Comparison of ENCODE assay signal across 1 cellular context in the genomic region with DNA sequence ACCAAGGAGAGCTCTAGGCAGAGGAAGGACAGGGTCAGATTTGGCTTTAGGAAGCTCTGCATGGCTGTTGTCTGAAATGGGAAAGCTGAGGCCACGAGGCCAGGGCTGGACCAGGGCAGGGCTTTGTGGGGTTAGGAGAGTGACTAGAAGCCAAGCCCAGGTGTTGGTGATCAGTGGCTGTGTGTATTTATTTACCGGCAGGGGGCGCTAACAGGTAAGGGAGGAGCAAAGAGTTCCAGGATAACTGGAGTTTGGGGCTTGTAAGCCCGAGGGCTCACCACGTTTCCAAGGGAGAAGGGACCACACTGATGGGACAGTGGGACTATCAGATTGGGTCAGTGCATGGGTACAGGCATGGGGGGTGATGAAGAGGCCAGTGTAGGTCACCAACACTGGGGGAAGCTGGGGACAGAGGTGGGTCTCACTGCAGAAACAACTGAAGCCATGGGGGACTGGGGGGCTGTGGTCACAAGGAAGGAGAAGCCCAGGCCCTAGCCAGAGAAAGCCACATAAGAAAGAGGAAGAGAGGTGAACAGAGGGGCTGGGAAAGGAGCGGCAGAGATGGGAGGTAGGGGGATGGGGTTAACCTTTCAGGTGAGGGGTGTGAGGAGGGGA.
TF ChIP-seq lines count a peak whose summit lies in the region.

No MANE protein-coding gene starts in this region.

TF ChIP-seq in HEK293, 187 proteins besides CTCF, POLR2A, EP300 and RAD21 (continued from another document):
- TF ChIP-seq, protein P1, sequence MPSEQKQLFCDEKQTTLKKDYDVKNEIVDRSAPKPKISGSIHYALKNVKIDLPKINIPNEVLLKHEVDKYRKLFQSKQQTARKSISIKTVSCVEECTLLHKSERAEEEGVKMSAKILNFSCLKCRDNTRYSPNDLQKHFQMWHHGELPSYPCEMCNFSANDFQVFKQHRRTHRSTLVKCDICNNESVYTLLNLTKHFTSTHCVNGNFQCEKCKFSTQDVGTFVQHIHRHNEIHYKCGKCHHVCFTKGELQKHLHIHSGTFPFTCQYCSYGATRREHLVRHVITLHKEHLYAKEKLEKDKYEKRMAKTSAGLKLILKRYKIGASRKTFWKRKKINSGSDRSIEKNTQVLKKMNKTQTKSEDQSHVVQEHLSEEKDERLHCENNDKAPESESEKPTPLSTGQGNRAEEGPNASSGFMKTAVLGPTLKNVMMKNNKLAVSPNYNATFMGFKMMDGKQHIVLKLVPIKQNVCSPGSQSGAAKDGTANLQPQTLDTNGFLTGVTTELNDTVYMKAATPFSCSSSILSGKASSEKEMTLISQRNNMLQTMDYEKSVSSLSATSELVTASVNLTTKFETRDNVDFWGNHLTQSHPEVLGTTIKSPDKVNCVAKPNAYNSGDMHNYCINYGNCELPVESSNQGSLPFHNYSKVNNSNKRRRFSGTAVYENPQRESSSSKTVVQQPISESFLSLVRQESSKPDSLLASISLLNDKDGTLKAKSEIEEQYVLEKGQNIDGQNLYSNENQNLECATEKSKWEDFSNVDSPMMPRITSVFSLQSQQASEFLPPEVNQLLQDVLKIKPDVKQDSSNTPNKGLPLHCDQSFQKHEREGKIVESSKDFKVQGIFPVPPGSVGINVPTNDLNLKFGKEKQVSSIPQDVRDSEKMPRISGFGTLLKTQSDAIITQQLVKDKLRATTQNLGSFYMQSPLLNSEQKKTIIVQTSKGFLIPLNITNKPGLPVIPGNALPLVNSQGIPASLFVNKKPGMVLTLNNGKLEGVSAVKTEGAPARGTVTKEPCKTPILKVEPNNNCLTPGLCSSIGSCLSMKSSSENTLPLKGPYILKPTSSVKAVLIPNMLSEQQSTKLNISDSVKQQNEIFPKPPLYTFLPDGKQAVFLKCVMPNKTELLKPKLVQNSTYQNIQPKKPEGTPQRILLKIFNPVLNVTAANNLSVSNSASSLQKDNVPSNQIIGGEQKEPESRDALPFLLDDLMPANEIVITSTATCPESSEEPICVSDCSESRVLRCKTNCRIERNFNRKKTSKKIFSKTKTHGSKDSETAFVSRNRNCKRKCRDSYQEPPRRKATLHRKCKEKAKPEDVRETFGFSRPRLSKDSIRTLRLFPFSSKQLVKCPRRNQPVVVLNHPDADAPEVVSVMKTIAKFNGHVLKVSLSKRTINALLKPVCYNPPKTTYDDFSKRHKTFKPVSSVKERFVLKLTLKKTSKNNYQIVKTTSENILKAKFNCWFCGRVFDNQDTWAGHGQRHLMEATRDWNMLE (tag by site-specific recombination; conservative IDR thresholded peaks at IDR 0.05; ENCODE audit: low read depth): no peak
- TF ChIP-seq KLF1 (tag by site-specific recombination; IDR thresholded peaks at IDR 0.05): no peak
- peak; percentile 66; the same call in 1 of the 2 replicates for TF ChIP-seq ZBTB17 (tag by site-specific recombination; IDR thresholded peaks at IDR 0.05)
- TF ChIP-seq, protein P2, sequence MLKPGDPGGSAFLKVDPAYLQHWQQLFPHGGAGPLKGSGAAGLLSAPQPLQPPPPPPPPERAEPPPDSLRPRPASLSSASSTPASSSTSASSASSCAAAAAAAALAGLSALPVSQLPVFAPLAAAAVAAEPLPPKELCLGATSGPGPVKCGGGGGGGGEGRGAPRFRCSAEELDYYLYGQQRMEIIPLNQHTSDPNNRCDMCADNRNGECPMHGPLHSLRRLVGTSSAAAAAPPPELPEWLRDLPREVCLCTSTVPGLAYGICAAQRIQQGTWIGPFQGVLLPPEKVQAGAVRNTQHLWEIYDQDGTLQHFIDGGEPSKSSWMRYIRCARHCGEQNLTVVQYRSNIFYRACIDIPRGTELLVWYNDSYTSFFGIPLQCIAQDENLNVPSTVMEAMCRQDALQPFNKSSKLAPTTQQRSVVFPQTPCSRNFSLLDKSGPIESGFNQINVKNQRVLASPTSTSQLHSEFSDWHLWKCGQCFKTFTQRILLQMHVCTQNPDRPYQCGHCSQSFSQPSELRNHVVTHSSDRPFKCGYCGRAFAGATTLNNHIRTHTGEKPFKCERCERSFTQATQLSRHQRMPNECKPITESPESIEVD (tag by site-specific recombination; IDR thresholded peaks at IDR 0.05): no peak
- no peak for TF ChIP-seq ZXDB (tag by site-specific recombination; IDR thresholded peaks at IDR 0.05)
- peak; percentile 36; the same call in 1 of the 2 replicates for TF ChIP-seq PRDM10 (tag by site-specific recombination; IDR thresholded peaks at IDR 0.05)
- no peak for TF ChIP-seq ZNF558 (tag by site-specific recombination; IDR thresholded peaks at IDR 0.05)
